In the genomic region with DNA sequence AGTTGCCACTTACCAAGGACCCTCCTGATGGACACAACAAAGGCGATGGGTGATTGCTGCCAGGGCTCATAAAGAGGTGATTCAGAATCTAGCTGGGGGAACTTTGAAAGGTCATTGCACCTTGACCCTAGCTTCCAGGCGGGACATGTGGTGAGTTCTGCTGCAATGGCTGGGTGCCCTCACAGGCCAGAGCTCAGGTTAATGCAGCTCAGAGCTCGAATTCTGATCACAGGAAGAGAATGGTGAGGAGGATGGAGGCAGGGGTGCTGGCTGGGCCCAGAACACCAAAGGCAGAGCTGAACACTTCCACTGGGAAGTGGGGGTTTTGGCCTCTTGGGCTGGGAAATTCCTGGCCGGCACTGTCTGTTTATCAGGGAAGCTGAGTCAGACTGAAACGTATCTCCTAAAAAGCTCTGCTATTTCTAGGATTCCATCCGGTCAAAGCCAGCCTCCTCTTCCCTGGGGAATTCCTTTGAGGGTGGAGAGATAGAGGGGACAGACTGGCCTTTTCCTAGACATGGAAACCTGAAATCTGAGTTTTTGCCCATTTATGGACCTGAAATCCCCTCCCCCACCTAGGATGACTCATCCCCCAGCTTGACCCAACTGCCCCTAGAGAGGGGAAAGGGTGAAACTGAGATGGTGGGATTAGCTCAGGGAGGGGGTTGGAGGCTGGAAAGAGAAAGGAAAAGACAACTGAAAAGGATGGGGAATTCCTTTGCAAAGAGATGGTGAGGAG, we compare ENCODE assay signal across 8 cellular contexts. TPM values are rescaled to one million over a fixed set of nuclear protein-coding genes. Genes with fewer than 3 reads are reported as not detected.
A peak's percentile ranks its signal among the peaks of the same experiment; 100 is the strongest.
DNase-seq lines count a peak whose midpoint lies in the region; ATAC-seq and TF ChIP-seq lines count a peak whose summit lies in the region.

No MANE protein-coding gene starts in this region.

- H3F3A ChIP-seq in GM23248 (ENCODE audit: insufficient read depth), result peaks cover 30% of the 10 kb centered on the region

- H3K4me3 ChIP-seq in GM23248 (no peak overlapping the region), WERI-Rb-1 (ENCODE audit: low read depth, low read length) (no peak overlapping the region), right cardiac atrium (ENCODE audit: low read length) (no peak overlapping the region), skeletal muscle cell (ENCODE audit: low read depth, low read length) (no peak overlapping the region), A673 (ENCODE audit: low read depth, low read length, poor library complexity, severe bottlenecking) (no peak overlapping the region)

- H3K4me1 ChIP-seq in GM23248 (ENCODE audit: insufficient read depth) (peaks cover 47% of the 10 kb centered on the region), right cardiac atrium (ENCODE audit: control insufficient read depth, insufficient read depth, low read length) (peaks cover 12% of the 10 kb centered on the region), A673 (ENCODE audit: insufficient read depth, low read length, poor library complexity, severe bottlenecking) (peaks cover 16% of the 10 kb centered on the region)

- H3K79me2 ChIP-seq in GM23248 (ENCODE audit: insufficient read depth), result no peaks in the 10 kb centered on the region

- ATAC-seq in right cardiac atrium (peak; percentile 70 to 88), GM19324 (IDR thresholded peaks at IDR 0.05; ENCODE audit: low FRiP score, unreplicated experiment) (no peak), HG02870 (IDR thresholded peaks at IDR 0.05; ENCODE audit: unreplicated experiment) (no peak)

- H4K20me1 ChIP-seq in GM23248 (ENCODE audit: insufficient read depth), result no peaks in the 10 kb centered on the region

- WGBS in GM23248 (ENCODE audit: low coverage in 1 of 2, low lambda C conversion rate in 2 of 2, missing lambda C conversion rate in 2 of 2), 2 experiments, result 28 to 29% methylated on average over 6 of the region's 6 CpGs
- 39% methylated on average over 6 of the region's 6 CpGs for WGBS in right cardiac atrium

- POLR2A ChIA-PET in A673 (lab: Charles Lee; ENCODE audit: low non-redundant PET), result interaction anchor here (0.6 kb wide), 1 partner anchor 41 kb away, joined by 6 read pairs; no protein-coding TSS in a partner anchor

- 0 out of 2 replicates have a peak overlapping the region, but pooled peaks have one; percentile 39 for H2AFZ ChIP-seq in GM23248

- peak overlapping the region; percentile 59 for H3K4me2 ChIP-seq in GM23248 (ENCODE audit: unreplicated experiment)

- intact Hi-C loops in right cardiac atrium (cut with DNase I) (no loop called here), A673 (cut with micrococcal nuclease; ENCODE audit: unreplicated experiment) (no loop called here)

- TF ChIP-seq CTCF in WERI-Rb-1 (IDR thresholded peaks at IDR 0.05; ENCODE audit: low read depth, low read length) (no peak), A673 (conservative IDR thresholded peaks at IDR 0.05; ENCODE audit: low read depth, low read length) (no peak)

- H3K27me3 ChIP-seq in GM23248 (replicated peaks; ENCODE audit: insufficient read depth) (no peaks in the 10 kb centered on the region), WERI-Rb-1 (ENCODE audit: insufficient read depth, low read depth, severe bottlenecking) (no peaks in the 10 kb centered on the region), right cardiac atrium (ENCODE audit: control insufficient read depth, insufficient read depth) (no peaks in the 10 kb centered on the region), A673 (replicated peaks; ENCODE audit: insufficient read depth, low read depth, low read length, poor library complexity) (no peaks in the 10 kb centered on the region)

- H3K9me3 ChIP-seq in GM23248 (ENCODE audit: low read depth), result no peaks in the 10 kb centered on the region
- no peaks in the 10 kb centered on the region for H3K9me3 ChIP-seq in WERI-Rb-1 (ENCODE audit: severe bottlenecking)
- H3K9me3 ChIP-seq in right cardiac atrium (ENCODE audit: control insufficient read depth, low read length), result no peaks in the 10 kb centered on the region
- H3K9me3 ChIP-seq in A673 (ENCODE audit: low read depth, low read length, poor library complexity, severe bottlenecking), result no peaks in the 10 kb centered on the region

- CTCF ChIA-PET in A673 (lab: Charles Lee), result no interaction called here

- peak; percentile 86 for DNase-seq in GM23248
- peak; percentile 58 for DNase-seq in WERI-Rb-1
- peak in 1 of 3 donors; percentile 61 for DNase-seq in right cardiac atrium
- peak; percentile 72 for DNase-seq in skeletal muscle cell (ENCODE audit: low read depth)
- DNase-seq in A673 (ENCODE audit: low spot score), result no peak
- DNase-seq in NOMO-1 treated with DMSO at 0.1 percent for 48 hours (lab: John Stamatoyannopoulos, UW; ENCODE audit: unreplicated experiment), result no peak

- H3K9ac ChIP-seq in GM23248, result peak overlapping the region; percentile 3; the same call in 1 of the 2 replicates

- H3K27ac ChIP-seq in GM23248, result peak overlapping the region; percentile 58
- H3K27ac ChIP-seq in WERI-Rb-1, result no peak overlapping the region
- H3K27ac ChIP-seq in right cardiac atrium (ENCODE audit: low read length), result peak overlapping the region; percentile 38
- no peak overlapping the region for H3K27ac ChIP-seq in A673 (ENCODE audit: low read depth, low read length, poor library complexity, severe bottlenecking)

- no peaks in the 10 kb centered on the region for H3K9me2 ChIP-seq in GM23248 (ENCODE audit: insufficient read depth)

- H3K36me3 ChIP-seq in GM23248 (ENCODE audit: low read depth) (no peaks in the 10 kb centered on the region), WERI-Rb-1 (no peaks in the 10 kb centered on the region), A673 (ENCODE audit: insufficient read depth, low read length, poor library complexity, severe bottlenecking) (no peaks in the 10 kb centered on the region)

- BruUV-seq in A673 (replicated peaks; lab: Mats Ljungman, UMichigan), result no TSS peak

- in situ Hi-C loops in GM23248 (cut with MboI), result no loop called here

RNA-seq across cellular contexts. Expression of gene NUAK2, which starts 27.2 kb away (rescaled TPM):
- total RNA-seq in GM23248 (2014; rRNA removed; shearing (Covaris generic)), result 3.0 and 4.4 TPM in 2 replicates
- polyA plus RNA-seq in GM23248 (2016; fragmentation: Nextera tagmentation; extraction: Ambion mirVana) (3.7 and 3.8 TPM in 2 replicates), right cardiac atrium (0.86 TPM)
- total RNA-seq in right cardiac atrium (1 to 10 TPM in 3 of 4 donors, under 1 TPM in 1; 0.50 to 1.6 (median 1.4) TPM), A673 (2021) (0.45 and 0.83 TPM in 2 replicates)

Comparison
In these comparisons a context has a peak if more than half of its experiments do, and no peak if none do; other contexts are left out.
1. DNase-seq: peak in GM23248 (single experiment), WERI-Rb-1 (single experiment) and skeletal muscle cell (single experiment); none in A673 (single experiment) and NOMO-1 treated with DMSO at 0.1 percent for 48 hours (single experiment).
2. H3K27ac ChIP-seq: peak in GM23248 (single experiment) and right cardiac atrium (single experiment); none in WERI-Rb-1 (single experiment) and A673 (single experiment).
3. ATAC-seq: peak in right cardiac atrium (2 of 2); none in GM19324 (single experiment) and HG02870 (single experiment).